ENCODE assay signal across 17 cellular contexts in genomic region chr3:146830231-146830630, GRCh38.
A peak's percentile ranks its signal among the peaks of the same experiment; 100 is the strongest.
DNase-seq lines count a peak whose midpoint lies in the region; ATAC-seq, FAIRE-seq and TF ChIP-seq lines count a peak whose summit lies in the region.
"Had no signal": no experiment of that assay in that cellular context is flagged by ENCODE, and none has a peak within 500 bp of the region (broad histone marks: within the 10 kb centered on the region; RNA-seq: fewer than 3 reads in every experiment).

No MANE protein-coding gene starts in this region.

- ATAC-seq in HCT116 (no peak), HG02588 (IDR thresholded peaks at IDR 0.05; ENCODE audit: unreplicated experiment) (no peak), HG02678 (IDR thresholded peaks at IDR 0.05; ENCODE audit: unreplicated experiment) (no peak)
- ATAC-seq: GM23338 had no signal

- intact Hi-C loops in HCT116 (cut with micrococcal nuclease) (no loop called here), endothelial cell of umbilical vein (cut with micrococcal nuclease) (no loop called here)

- DNase-seq in HCT116 (ENCODE audit: low read depth, low spot score) (no peak), cerebellar cortex (ENCODE audit: low spot score) (peak; percentile 91), endothelial cell of umbilical vein (ENCODE audit: low read depth, low spot score) (no peak), nephron progenitor cell (no peak)
- DNase-seq: Calu3; CD4-positive, alpha-beta memory T cell; COR-L47; DMS79; EL; GF-D8 had no signal

- no peaks in the 10 kb centered on the region for H3K4me1 Mint-ChIP-seq in nephron progenitor cell
- H3K4me1 Mint-ChIP-seq: CD4-positive, alpha-beta memory T cell; GM23338 had no signal

- H2AFZ ChIP-seq in HCT116 (ENCODE audit: low read depth, low read length, poor library complexity, severe bottlenecking) (peak overlapping the region; percentile 39), endothelial cell of umbilical vein (ENCODE audit: low read depth, low read length) (peak overlapping the region; percentile 34)
- H2AFZ ChIP-seq: GM23338 had no signal

- TF ChIP-seq CTCF in HCT116 (IDR thresholded peaks at IDR 0.05 in 2 of 3, conservative IDR thresholded peaks at IDR 0.05 in 1 of 3; ENCODE audit: borderline replicate concordance in 1 of 3, insufficient read depth in 1 of 3, low read depth in 2 of 3, low read length in 2 of 3) (no peak), endothelial cell of umbilical vein (IDR thresholded peaks at IDR 0.05; ENCODE audit: extremely low read depth in 1 of 2, insufficient read depth in 1 of 2, low read depth in 1 of 2, low read length in 2 of 2) (no peak), nephron progenitor cell (IDR thresholded peaks at IDR 0.05) (no peak)

- TF ChIP-seq POLR2A in HCT116 (IDR thresholded peaks at IDR 0.05; ENCODE audit: borderline replicate concordance, extremely low read depth, insufficient read depth, insufficient read length) = no peak
- no peak for TF ChIP-seq POLR2A in endothelial cell of umbilical vein (IDR thresholded peaks at IDR 0.05; ENCODE audit: low read depth, low read length)

- no peak overlapping the region for H3K27ac Mint-ChIP-seq in nephron progenitor cell
- H3K27ac Mint-ChIP-seq: CD4-positive, alpha-beta memory T cell; GM23338 had no signal

- RAD21 ChIA-PET in HCT116 (lab: Charles Lee; ENCODE audit: low non-redundant PET in 1 of 2, low total read pairs in 2 of 2, uncharacterized antibody in 2 of 2, unreplicated experiment in 2 of 2) = no interaction called here

- no peaks in the 10 kb centered on the region for H3K36me3 Mint-ChIP-seq in nephron progenitor cell (ENCODE audit: low read depth)
- H3K36me3 Mint-ChIP-seq: CD4-positive, alpha-beta memory T cell had no signal

- H3K4me1 ChIP-seq in HCT116 (ENCODE audit: control insufficient read depth in 1 of 2, insufficient read depth in 2 of 2, low read length in 2 of 2) = no peaks in the 10 kb centered on the region
- H3K4me1 ChIP-seq in endothelial cell of umbilical vein (ENCODE audit: control insufficient read depth, extremely low read depth, insufficient read depth, low read length) = no peaks in the 10 kb centered on the region
- H3K4me1 ChIP-seq: HAP-1 had no signal

- H3K4me2 ChIP-seq in HCT116 (ENCODE audit: low read length) = no peak overlapping the region
- H3K4me2 ChIP-seq in endothelial cell of umbilical vein (ENCODE audit: insufficient read depth, low read length) = no peak overlapping the region
- H3K4me2 ChIP-seq: GM23338 had no signal

- BruUV-seq in HCT116 (replicated peaks; lab: Mats Ljungman, UMichigan) (no TSS peak), endothelial cell of umbilical vein (replicated peaks; lab: Mats Ljungman, UMichigan) (no TSS peak)

- H3K27ac ChIP-seq in HCT116 (ENCODE audit: low read depth, low read length) = no peak overlapping the region
- H3K27ac ChIP-seq in endothelial cell of umbilical vein (ENCODE audit: insufficient read depth, low read depth, low read length) = no peak overlapping the region

- dilution Hi-C loops in endothelial cell of umbilical vein (cut with MboI; ENCODE audit: extremely low pct_ligation_motif_present, low sequenced_read_pairs) = no loop called here

- H3K9me1 ChIP-seq in endothelial cell of umbilical vein (replicated peaks; ENCODE audit: control insufficient read depth, extremely low read depth, insufficient read depth, low read length) = no peaks in the 10 kb centered on the region

- no peaks in the 10 kb centered on the region for H3K79me2 ChIP-seq in HCT116 (ENCODE audit: insufficient read depth, low read length)
- no peaks in the 10 kb centered on the region for H3K79me2 ChIP-seq in endothelial cell of umbilical vein (ENCODE audit: control insufficient read depth, insufficient read depth, low read length)

- POLR2A ChIA-PET in HCT116 (lab: Charles Lee) (no interaction called here), endothelial cell of umbilical vein (lab: Charles Lee) (no interaction called here)

- H3K27me3 Mint-ChIP-seq in nephron progenitor cell (ENCODE audit: low read depth, poor library complexity) = no peaks in the 10 kb centered on the region
- H3K27me3 Mint-ChIP-seq: CD4-positive, alpha-beta memory T cell had no signal

- H3K9ac ChIP-seq in HCT116 (ENCODE audit: low read length) (no peak overlapping the region), endothelial cell of umbilical vein (replicated peaks; ENCODE audit: extremely low read depth, insufficient read depth, low read length) (no peak overlapping the region)

- no peak for TF ChIP-seq RAD21 in HCT116 (IDR thresholded peaks at IDR 0.05; ENCODE audit: low read depth)

- H4K20me1 ChIP-seq in HCT116 (ENCODE audit: insufficient read depth) (no peaks in the 10 kb centered on the region), endothelial cell of umbilical vein (replicated peaks; ENCODE audit: control insufficient read depth, extremely low read depth, insufficient read depth, low read length) (no peaks in the 10 kb centered on the region)

- H3K36me3 ChIP-seq in HCT116 (ENCODE audit: control insufficient read depth in 1 of 2, insufficient read depth in 2 of 2, low read length in 2 of 2) = no peaks in the 10 kb centered on the region
- H3K36me3 ChIP-seq in endothelial cell of umbilical vein (ENCODE audit: control insufficient read depth in 2 of 2, extremely low read depth in 1 of 2, insufficient read depth in 2 of 2, low read length in 2 of 2) = no peaks in the 10 kb centered on the region
- H3K36me3 ChIP-seq: HAP-1 had no signal

- no peak for FAIRE-seq in endothelial cell of umbilical vein (lab: Jason Lieb, UNC)
- FAIRE-seq: GM12891, GM18507, H54 had no signal

- no peak overlapping the region for H3K4me3 Mint-ChIP-seq in nephron progenitor cell
- H3K4me3 Mint-ChIP-seq: CD4-positive, alpha-beta memory T cell; GM23338 had no signal

- H3K9me2 ChIP-seq in HCT116 (ENCODE audit: insufficient read depth) = no peaks in the 10 kb centered on the region

- H3K27me3 ChIP-seq in HCT116 (ENCODE audit: insufficient read depth, low read length) (no peaks in the 10 kb centered on the region), endothelial cell of umbilical vein (ENCODE audit: control insufficient read depth in 2 of 2, insufficient read depth in 2 of 2, low read length in 2 of 2) (no peaks in the 10 kb centered on the region)

- H3K9me3 ChIP-seq in HCT116 (ENCODE audit: control insufficient read depth in 1 of 2, insufficient read depth in 1 of 2, low read depth in 1 of 2, low read length in 2 of 2) (no peaks in the 10 kb centered on the region), endothelial cell of umbilical vein (replicated peaks; ENCODE audit: control insufficient read depth, insufficient read depth, low read length) (no peaks in the 10 kb centered on the region)
- H3K9me3 ChIP-seq: HAP-1 had no signal

- no peak overlapping the region for H3K4me3 ChIP-seq in HCT116 (replicated peaks in 1 of 2; ENCODE audit: low read depth in 1 of 2, low read length in 2 of 2)
- H3K4me3 ChIP-seq in endothelial cell of umbilical vein (replicated peaks in 1 of 3; ENCODE audit: insufficient read depth in 1 of 3, low read depth in 1 of 3, low read length in 3 of 3) = no peak overlapping the region
- H3K4me3 ChIP-seq: GM23338, HAP-1 had no signal

- CTCF ChIA-PET in HCT116 (lab: Charles Lee) (no interaction called here), endothelial cell of umbilical vein (lab: Charles Lee) (no interaction called here)

- H3K9me3 Mint-ChIP-seq in nephron progenitor cell = no peaks in the 10 kb centered on the region
- H3K9me3 Mint-ChIP-seq: GM23338 had no signal

TF ChIP-seq in HCT116, 20 proteins besides CTCF, POLR2A, EP300 and RAD21 (continues in another document):
- TF ChIP-seq EGR1 (IDR thresholded peaks at IDR 0.05; ENCODE audit: low read depth) (no peak), SP1 (IDR thresholded peaks at IDR 0.05; ENCODE audit: low read depth) (no peak)

TF ChIP-seq in endothelial cell of umbilical vein, 7 proteins besides CTCF, POLR2A, EP300 and RAD21:
- no peak for TF ChIP-seq GATA2 (IDR thresholded peaks at IDR 0.05; ENCODE audit: insufficient read depth, insufficient read length, low read depth, low read length)
- no peak for TF ChIP-seq POLR2AphosphoS5 (IDR thresholded peaks at IDR 0.05; ENCODE audit: insufficient read depth, low read depth, low read length)
